In the genomic region with DNA sequence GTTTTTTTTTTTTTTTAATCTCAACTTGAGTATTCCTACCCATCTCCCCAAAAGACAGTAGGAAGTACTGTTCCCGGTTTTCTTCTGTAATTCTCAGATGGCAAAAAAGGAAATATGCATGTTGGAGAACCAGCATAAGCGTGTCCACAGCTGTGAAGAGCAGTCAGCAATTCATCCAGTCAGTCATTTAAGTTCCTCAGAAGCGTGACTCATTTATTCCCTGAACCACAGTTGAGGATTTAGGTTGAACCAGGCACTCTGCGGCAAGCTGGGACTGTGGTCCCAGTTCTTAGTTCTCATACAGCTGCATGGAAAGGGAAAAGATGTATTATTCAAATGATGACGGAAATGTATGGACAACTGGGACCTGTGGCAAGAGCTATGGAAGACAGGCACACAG, we compare ENCODE assay signal across 18 cellular contexts.
A peak's percentile ranks its signal among the peaks of the same experiment; 100 is the strongest.
DNase-seq lines count a peak whose midpoint lies in the region; ATAC-seq and TF ChIP-seq lines count a peak whose summit lies in the region.
"Had no signal": no experiment of that assay in that cellular context is flagged by ENCODE, and none has a peak within 500 bp of the region (broad histone marks: within the 10 kb centered on the region; RNA-seq: fewer than 3 reads in every experiment).

No MANE protein-coding gene starts in this region.

- WGBS in sigmoid colon, 2 donors, result 89 to 92% methylated on average over 5 of the region's 5 CpGs

- H3K9me3 Mint-ChIP-seq in activated T-cell treated with anti-CD3 and anti-CD28 coated beads, Interleukin-2, amount 50 U/mL, for 72 hours, result no peaks in the 10 kb centered on the region
- no peaks in the 10 kb centered on the region for H3K9me3 Mint-ChIP-seq in activated T-cell treated with anti-CD3 and anti-CD28 coated beads, Interleukin-2, amount 50 U/mL, for 4 hours
- H3K9me3 Mint-ChIP-seq in stimulated activated effector memory CD8-positive, alpha-beta T cell treated with anti-CD3 and anti-CD28 coated beads, Interleukin-12 subunit alpha, Interleukin-12 subunit beta, amount 100 ng/mL, for 72 hours, result no peaks in the 10 kb centered on the region

- no peak overlapping the region for H3K4me3 ChIP-seq in sigmoid colon
- H3K4me3 ChIP-seq: BLaER1 treated with 17β-estradiol and CSF1 and Interleukin-3, amounts not matched to agents 10 nM and 100 nM; stomach had no signal

- peaks cover 0 to 4% (median 0%) of the 10 kb centered on the region in 4 donors for H3K36me3 ChIP-seq in sigmoid colon
- H3K36me3 ChIP-seq: stomach had no signal

- no peak overlapping the region for H3K27ac ChIP-seq in sigmoid colon
- H3K27ac ChIP-seq: BLaER1 treated with 17β-estradiol and CSF1 and Interleukin-3, amounts not matched to agents 10 nM and 100 nM; parathyroid adenoma; stomach had no signal

- H3K4me1 ChIP-seq in sigmoid colon, result peaks cover 0 to 3% (median 0%) of the 10 kb centered on the region in 4 donors
- H3K4me1 ChIP-seq: parathyroid adenoma, stomach had no signal

- no peaks in the 10 kb centered on the region for H3K27me3 ChIP-seq in sigmoid colon
- H3K27me3 ChIP-seq: BLaER1 treated with 17β-estradiol and CSF1 and Interleukin-3, amounts not matched to agents 10 nM and 100 nM; stomach had no signal

- peak overlapping the region; percentile 21 to 30 for H3K4me3 Mint-ChIP-seq in activated T-cell treated with anti-CD3 and anti-CD28 coated beads, Interleukin-2, amount 50 U/mL, for 72 hours
- no peak overlapping the region for H3K4me3 Mint-ChIP-seq in activated T-cell treated with anti-CD3 and anti-CD28 coated beads, Interleukin-2, amount 50 U/mL, for 4 hours
- no peak overlapping the region for H3K4me3 Mint-ChIP-seq in stimulated activated effector memory CD8-positive, alpha-beta T cell treated with anti-CD3 and anti-CD28 coated beads, Interleukin-12 subunit alpha, Interleukin-12 subunit beta, amount 100 ng/mL, for 72 hours
- H3K4me3 Mint-ChIP-seq: nephron progenitor cell had no signal

- peaks cover 20% of the 10 kb centered on the region for H3K4me1 Mint-ChIP-seq in activated T-cell treated with anti-CD3 and anti-CD28 coated beads, Interleukin-2, amount 50 U/mL, for 72 hours (ENCODE audit: low read depth)
- H3K4me1 Mint-ChIP-seq in activated T-cell treated with anti-CD3 and anti-CD28 coated beads, Interleukin-2, amount 50 U/mL, for 4 hours (ENCODE audit: low read depth), result no peaks in the 10 kb centered on the region
- H3K4me1 Mint-ChIP-seq in stimulated activated effector memory CD8-positive, alpha-beta T cell treated with anti-CD3 and anti-CD28 coated beads, Interleukin-12 subunit alpha, Interleukin-12 subunit beta, amount 100 ng/mL, for 72 hours, result peaks cover 6% of the 10 kb centered on the region
- H3K4me1 Mint-ChIP-seq: nephron progenitor cell had no signal

- intact Hi-C loops in sigmoid colon (cut with DNase I), result no loop called here

- peak in 1 of 2 donors; percentile 8 for DNase-seq in activated T-cell treated with anti-CD3 and anti-CD28 coated beads, Interleukin-2, amount 50 U/mL, for 72 hours
- no peak for DNase-seq in activated T-cell treated with anti-CD3 and anti-CD28 coated beads, Interleukin-2, amount 50 U/mL, for 4 hours
- peak; percentile 20 for DNase-seq in RKO (ENCODE audit: low spot score)
- DNase-seq in stimulated activated effector memory CD8-positive, alpha-beta T cell treated with anti-CD3 and anti-CD28 coated beads, Interleukin-12 subunit alpha, Interleukin-12 subunit beta, amount 100 ng/mL, for 72 hours (ENCODE audit: low spot score in 2 of 2), result no peak
- no peak for DNase-seq in NCI-H345 (lab: John Stamatoyannopoulos, UW)
- DNase-seq in sigmoid colon, result no peak
- DNase-seq: activated CD4-positive, alpha-beta T cell treated with anti-CD3 and anti-CD28 coated beads, Interleukin-2, amount 50 U/mL, for 1 hour; activated naive CD4-positive, alpha-beta T cell treated with anti-CD3 and anti-CD28 coated beads, Interleukin-2, amount 50 U/mL, for 16 hours; mesenchymal stem cell; NCI-H524; nephron progenitor cell; small intestine; stimulated activated CD4-positive, alpha-beta T cell treated with anti-CD3 and anti-CD28 coated beads, Interleukin-2, amount 100 ng/mL, for 48 hours; stomach had no signal

- H3K27me3 Mint-ChIP-seq in activated T-cell treated with anti-CD3 and anti-CD28 coated beads, Interleukin-2, amount 50 U/mL, for 72 hours (ENCODE audit: low read depth), result no peaks in the 10 kb centered on the region
- H3K27me3 Mint-ChIP-seq in activated T-cell treated with anti-CD3 and anti-CD28 coated beads, Interleukin-2, amount 50 U/mL, for 4 hours (ENCODE audit: low read depth), result no peaks in the 10 kb centered on the region

- peaks cover 0 to 1% of the 10 kb centered on the region in 2 donors for H3K36me3 Mint-ChIP-seq in activated T-cell treated with anti-CD3 and anti-CD28 coated beads, Interleukin-2, amount 50 U/mL, for 72 hours (ENCODE audit: insufficient read depth in 2 of 2)
- H3K36me3 Mint-ChIP-seq in activated T-cell treated with anti-CD3 and anti-CD28 coated beads, Interleukin-2, amount 50 U/mL, for 4 hours (ENCODE audit: insufficient read depth), result no peaks in the 10 kb centered on the region
- H3K36me3 Mint-ChIP-seq in stimulated activated effector memory CD8-positive, alpha-beta T cell treated with anti-CD3 and anti-CD28 coated beads, Interleukin-12 subunit alpha, Interleukin-12 subunit beta, amount 100 ng/mL, for 72 hours, result no peaks in the 10 kb centered on the region

- H3K27ac Mint-ChIP-seq in activated T-cell treated with anti-CD3 and anti-CD28 coated beads, Interleukin-2, amount 50 U/mL, for 72 hours, result no peak overlapping the region
- no peak overlapping the region for H3K27ac Mint-ChIP-seq in stimulated activated effector memory CD8-positive, alpha-beta T cell treated with anti-CD3 and anti-CD28 coated beads, Interleukin-12 subunit alpha, Interleukin-12 subunit beta, amount 100 ng/mL, for 72 hours
- H3K27ac Mint-ChIP-seq: nephron progenitor cell had no signal

- ATAC-seq in activated T-cell treated with anti-CD3 and anti-CD28 coated beads, Interleukin-2, amount 50 U/mL, for 72 hours (replicated peaks in 1 of 2), result peak; percentile 59 to 69
- no peak for ATAC-seq in activated T-cell treated with anti-CD3 and anti-CD28 coated beads, Interleukin-2, amount 50 U/mL, for 4 hours
- ATAC-seq in esophagus mucosa, result peak; percentile 61
- peak; percentile 69 for ATAC-seq in stimulated activated effector memory CD8-positive, alpha-beta T cell treated with anti-CD3 and anti-CD28 coated beads, Interleukin-12 subunit alpha, Interleukin-12 subunit beta, amount 100 ng/mL, for 72 hours
- no peak for ATAC-seq in HG03439 (IDR thresholded peaks at IDR 0.05; ENCODE audit: unreplicated experiment)

- no peak for TF ChIP-seq CTCF in sigmoid colon (IDR thresholded peaks at IDR 0.05)

- TF ChIP-seq EP300 in sigmoid colon (IDR thresholded peaks at IDR 0.05), result no peak

- H3K9me3 ChIP-seq in sigmoid colon, result no peaks in the 10 kb centered on the region
- H3K9me3 ChIP-seq: BLaER1 treated with 17β-estradiol and CSF1 and Interleukin-3, amounts not matched to agents 10 nM and 100 nM; stomach had no signal

- TF ChIP-seq POLR2A in sigmoid colon (IDR thresholded peaks at IDR 0.05), result no peak

Comparison
In these comparisons a context has a peak if more than half of its experiments do, and no peak if none do; other contexts are left out.
1. ATAC-seq: peak in activated T-cell treated with anti-CD3 and anti-CD28 coated beads, Interleukin-2, amount 50 U/mL, for 72 hours (2 of 2), esophagus mucosa (single experiment) and stimulated activated effector memory CD8-positive, alpha-beta T cell treated with anti-CD3 and anti-CD28 coated beads, Interleukin-12 subunit alpha, Interleukin-12 subunit beta, amount 100 ng/mL, for 72 hours (single experiment); none in activated T-cell treated with anti-CD3 and anti-CD28 coated beads, Interleukin-2, amount 50 U/mL, for 4 hours (0 of 2) and HG03439 (single experiment).
2. H3K4me3 Mint-ChIP-seq: peak in activated T-cell treated with anti-CD3 and anti-CD28 coated beads, Interleukin-2, amount 50 U/mL, for 72 hours (2 of 2); none in activated T-cell treated with anti-CD3 and anti-CD28 coated beads, Interleukin-2, amount 50 U/mL, for 4 hours (single experiment) and stimulated activated effector memory CD8-positive, alpha-beta T cell treated with anti-CD3 and anti-CD28 coated beads, Interleukin-12 subunit alpha, Interleukin-12 subunit beta, amount 100 ng/mL, for 72 hours (single experiment).